In the genomic region with DNA sequence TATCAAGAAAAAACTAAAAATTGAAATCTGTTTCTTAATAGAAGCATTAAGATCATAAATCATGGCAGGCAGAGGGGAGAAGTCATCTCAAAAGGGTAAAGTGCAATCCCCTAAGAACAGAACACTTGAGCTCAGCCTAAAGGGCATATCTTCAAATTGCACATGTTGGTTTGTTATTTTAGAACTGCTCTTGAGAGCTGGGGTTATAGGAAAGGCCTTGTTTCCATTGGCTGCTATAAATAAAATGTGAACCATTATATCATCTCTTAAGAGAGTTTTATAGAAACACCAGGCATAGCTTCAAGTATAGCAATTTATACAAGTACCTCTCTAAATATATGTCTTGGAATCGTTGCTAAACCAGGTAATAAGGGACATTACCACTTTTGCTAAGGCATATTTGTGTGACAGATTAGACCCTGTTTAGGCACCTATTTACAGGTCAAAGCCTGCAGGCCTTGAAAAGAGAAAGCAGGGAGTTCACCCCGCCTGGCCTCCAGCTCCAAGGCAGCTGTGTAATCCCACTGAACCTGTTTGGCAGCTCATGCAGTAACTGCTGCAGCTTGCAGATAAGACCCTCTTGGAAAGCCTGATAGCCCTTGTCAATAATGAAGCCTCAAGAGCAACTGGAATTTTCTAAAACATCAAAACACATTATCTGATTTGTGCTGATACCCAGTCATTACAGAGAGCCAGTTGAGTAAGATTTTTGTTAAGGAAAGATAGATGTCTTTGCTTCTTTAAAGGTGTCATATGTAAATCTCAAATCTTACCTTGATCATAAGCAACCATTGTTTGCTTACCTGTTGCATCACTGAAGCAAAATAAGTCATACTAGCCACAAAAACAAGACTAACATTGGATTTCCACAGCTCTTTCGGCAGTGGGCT, we compare ENCODE assay signal across 11 cellular contexts. TPM values are rescaled to one million over a fixed set of nuclear protein-coding genes. Genes with fewer than 3 reads are reported as not detected.
DNase-seq lines count a peak whose midpoint lies in the region; ATAC-seq, FAIRE-seq and TF ChIP-seq lines count a peak whose summit lies in the region.
"Had no signal": no experiment of that assay in that cellular context is flagged by ENCODE, and none has a peak within 500 bp of the region (broad histone marks: within the 10 kb centered on the region; RNA-seq: fewer than 3 reads in every experiment).

No MANE protein-coding gene starts in this region.

- no peak for DNase-seq in CD8-positive, alpha-beta memory T cell
- DNase-seq in NCI-H1417 treated with DMSO at 0.1 percent for 48 hours (lab: John Stamatoyannopoulos, UW) (peak; percentile 76), K562 (ENCODE audit: extremely low read depth in 1 of 4, low spot score in 3 of 4) (peak; percentile 76 to 93 (median 84)), left lung (peak in 1 of 2 donors; percentile 65), hypothalamus (lab: John Stamatoyannopoulos, UW) (no peak), GM12891 (ENCODE audit: insufficient read length, low spot score) (no peak)
- no peak for DNase-seq in stimulated activated CD4-positive, alpha-beta T cell treated with anti-CD3 and anti-CD28 coated beads, Interleukin-4, amount 100 ng/mL, for 4 hours
- DNase-seq: activated naive CD8-positive, alpha-beta T cell treated with anti-CD3 and anti-CD28 coated beads, Interleukin-2, amount 10 ng/mL, durations not matched to agents 7 days and 5 days had no signal

- peak overlapping the region; percentile 6; the same call in 1 of the 2 replicates for H3K4me2 ChIP-seq in K562 (ENCODE audit: insufficient read depth, low read length)

- H3K36me3 Mint-ChIP-seq in CD8-positive, alpha-beta memory T cell, result no peaks in the 10 kb centered on the region
- H3K36me3 Mint-ChIP-seq: activated naive CD8-positive, alpha-beta T cell treated with anti-CD3 and anti-CD28 coated beads, Interleukin-2, amount 10 ng/mL, durations not matched to agents 7 days and 5 days; stimulated activated memory B cell treated with anti-CD40 and anti-IgM and Interleukin-4, amounts not matched to agents 10 μg/mL and 1 μg/mL and 100 μg/mL, for 72 hours had no signal

- 2% methylated on average over 3 of the region's 3 CpGs for WGBS in K562 (ENCODE audit: insufficient coverage, low coverage, missing lambda C conversion rate)

- H3K9me3 Mint-ChIP-seq in CD8-positive, alpha-beta memory T cell, result no peaks in the 10 kb centered on the region
- H3K9me3 Mint-ChIP-seq: activated naive CD8-positive, alpha-beta T cell treated with anti-CD3 and anti-CD28 coated beads, Interleukin-2, amount 10 ng/mL, durations not matched to agents 7 days and 5 days; stimulated activated memory B cell treated with anti-CD40 and anti-IgM and Interleukin-4, amounts not matched to agents 10 μg/mL and 1 μg/mL and 100 μg/mL, for 72 hours had no signal

- H3K27me3 ChIP-seq in CD8-positive, alpha-beta memory T cell (ENCODE audit: insufficient read depth, low read length, poor library complexity, severe bottlenecking), result no peaks in the 10 kb centered on the region
- no peaks in the 10 kb centered on the region for H3K27me3 ChIP-seq in K562 (ENCODE audit: control insufficient read depth in 2 of 2, insufficient read depth in 2 of 2, low read length in 2 of 2)
- no peaks in the 10 kb centered on the region for H3K27me3 ChIP-seq in left lung

- no peaks in the 10 kb centered on the region for H4K20me1 ChIP-seq in K562 (replicated peaks; ENCODE audit: control insufficient read depth, insufficient read depth, low read length)

- TF ChIP-seq CTCF in K562 (IDR thresholded peaks at IDR 0.05 in 2 of 3, conservative IDR thresholded peaks at IDR 0.05 in 1 of 3; ENCODE audit: insufficient read depth in 2 of 3, low read depth in 1 of 3, low read length in 3 of 3) (no peak), left lung (IDR thresholded peaks at IDR 0.05) (no peak)

- ATAC-seq in K562, result peak; percentile 89
- ATAC-seq in left lung, result peak; percentile 89
- no peak for ATAC-seq in GM18870 (IDR thresholded peaks at IDR 0.05; ENCODE audit: unreplicated experiment)
- ATAC-seq: GM12878; stimulated activated memory B cell treated with anti-CD40 and anti-IgM and Interleukin-4, amounts not matched to agents 10 μg/mL and 1 μg/mL and 100 μg/mL, for 72 hours had no signal

- no peaks in the 10 kb centered on the region for H3K9me1 ChIP-seq in K562 (ENCODE audit: control insufficient read depth, insufficient read depth, low read length)

- H3K4me3 Mint-ChIP-seq in CD8-positive, alpha-beta memory T cell, result no peak overlapping the region
- H3K4me3 Mint-ChIP-seq: activated naive CD8-positive, alpha-beta T cell treated with anti-CD3 and anti-CD28 coated beads, Interleukin-2, amount 10 ng/mL, durations not matched to agents 7 days and 5 days; stimulated activated memory B cell treated with anti-CD40 and anti-IgM and Interleukin-4, amounts not matched to agents 10 μg/mL and 1 μg/mL and 100 μg/mL, for 72 hours had no signal

- H3K4me3 ChIP-seq in CD8-positive, alpha-beta memory T cell (ENCODE audit: low read length), result no peak overlapping the region
- H3K4me3 ChIP-seq in K562 (no peak overlapping the region), left lung (no peak overlapping the region)
- H3K4me3 ChIP-seq: GM12878 had no signal

- H3K79me2 ChIP-seq in K562 (ENCODE audit: control insufficient read depth, insufficient read depth, low read length), result no peaks in the 10 kb centered on the region

- intact Hi-C loops in K562 (cut with micrococcal nuclease) (loop anchor here (1.0 kb wide), 1 partner anchor 24 kb away; the partner anchor contains the start of gene SYDE2), left lung (cut with DNase I) (no loop called here)

- CTCF ChIA-PET in CD8-positive, alpha-beta memory T cell (lab: Charles Lee), result no interaction called here
- CTCF ChIA-PET in K562 (lab: Yijun Ruan, JAX; ENCODE audit: low intra/inter-chr PET ratio), result interaction anchor here (0.6 kb wide), 1 partner anchor 34 kb away, joined by 3 read pairs; no protein-coding TSS in a partner anchor

- no peak overlapping the region for H3K9ac ChIP-seq in K562 (ENCODE audit: insufficient read depth in 1 of 2, low read depth in 2 of 2, low read length in 2 of 2)

- TF ChIP-seq EP300 in K562 (IDR thresholded peaks at IDR 0.05; ENCODE audit: low read length), result peak; percentile 99

- TF ChIP-seq POLR2A in K562 (conservative IDR thresholded peaks at IDR 0.05), result no peak
- no peak for TF ChIP-seq POLR2A in GM12891 (IDR thresholded peaks at IDR 0.05; ENCODE audit: low read depth, low read length)

- POLR2A ChIA-PET in CD8-positive, alpha-beta memory T cell (lab: Charles Lee), result no interaction called here
- POLR2A ChIA-PET in K562 (lab: Yijun Ruan, JAX), result interaction anchor here (0.8 to 3.0 kb wide), 13 partner anchors 8 to 1763 kb away, joined by 3 to 14 read pairs (median 4); partner anchors contain the start of gene SYDE2

- in situ Hi-C loops in K562 (cut with MboI), result no loop called here

- H3K9me3 ChIP-seq in CD8-positive, alpha-beta memory T cell (ENCODE audit: low read length), result no peaks in the 10 kb centered on the region
- H3K9me3 ChIP-seq in K562 (replicated peaks; ENCODE audit: control insufficient read depth, insufficient read depth, low read depth, low read length) (no peaks in the 10 kb centered on the region), left lung (no peaks in the 10 kb centered on the region)

- H2AFZ ChIP-seq in K562 (ENCODE audit: low read depth, low read length), result no peak overlapping the region

- H3K4me1 Mint-ChIP-seq in CD8-positive, alpha-beta memory T cell, result no peaks in the 10 kb centered on the region
- H3K4me1 Mint-ChIP-seq: activated naive CD8-positive, alpha-beta T cell treated with anti-CD3 and anti-CD28 coated beads, Interleukin-2, amount 10 ng/mL, durations not matched to agents 7 days and 5 days; stimulated activated memory B cell treated with anti-CD40 and anti-IgM and Interleukin-4, amounts not matched to agents 10 μg/mL and 1 μg/mL and 100 μg/mL, for 72 hours had no signal

- no peaks in the 10 kb centered on the region for H3K36me3 ChIP-seq in CD8-positive, alpha-beta memory T cell (ENCODE audit: insufficient read depth, low read length)
- H3K36me3 ChIP-seq in K562 (ENCODE audit: control insufficient read depth, insufficient read depth, low read length) (no peaks in the 10 kb centered on the region), left lung (no peaks in the 10 kb centered on the region)

- peak overlapping the region; percentile 49 for H3K27ac ChIP-seq in CD8-positive, alpha-beta memory T cell (ENCODE audit: low read depth, low read length)
- peak overlapping the region; percentile 15 for H3K27ac ChIP-seq in K562 (ENCODE audit: extremely low read depth, low read depth, low read length)
- peak overlapping the region in 1 of 2 donors; percentile 60 for H3K27ac ChIP-seq in left lung

- H3K27me3 Mint-ChIP-seq in CD8-positive, alpha-beta memory T cell, result peaks cover 4 to 12% of the 10 kb centered on the region in 2 donors

- no peak for TF ChIP-seq RAD21 in K562 (CRISPR knock-in tag; conservative IDR thresholded peaks at IDR 0.05 in 1 of 2, IDR thresholded peaks at IDR 0.05 in 1 of 2)

- H3K4me1 ChIP-seq in CD8-positive, alpha-beta memory T cell (ENCODE audit: insufficient read depth, low read length), result no peaks in the 10 kb centered on the region
- H3K4me1 ChIP-seq in K562 (replicated peaks in 1 of 2; ENCODE audit: control insufficient read depth in 2 of 2, insufficient read depth in 2 of 2, low read length in 2 of 2), result peaks cover 23 to 45% of the 10 kb centered on the region in 2 experiments
- peaks cover 10 to 11% of the 10 kb centered on the region in 2 donors for H3K4me1 ChIP-seq in left lung

- H3K27ac Mint-ChIP-seq in CD8-positive, alpha-beta memory T cell, result no peak overlapping the region
- H3K27ac Mint-ChIP-seq: activated naive CD8-positive, alpha-beta T cell treated with anti-CD3 and anti-CD28 coated beads, Interleukin-2, amount 10 ng/mL, durations not matched to agents 7 days and 5 days; stimulated activated memory B cell treated with anti-CD40 and anti-IgM and Interleukin-4, amounts not matched to agents 10 μg/mL and 1 μg/mL and 100 μg/mL, for 72 hours had no signal

- FAIRE-seq in K562 (lab: Jason Lieb, UNC) (peak; percentile 96), GM12891 (lab: Jason Lieb, UNC) (no peak)
- FAIRE-seq: GM12878 had no signal

- BruUV-seq in K562 (replicated peaks; lab: Mats Ljungman, UMichigan), result no TSS peak

RNA-seq across cellular contexts. Expression of gene SYDE2, which starts 24.2 kb away (rescaled TPM):
- total RNA-seq in CD8-positive, alpha-beta memory T cell, result 1 to 10 TPM; 2.8 to 3.3 TPM
- 1.7 TPM for polyA plus RNA-seq in CD8-positive, alpha-beta memory T cell
- 9.4 and 28.8 TPM in 2 replicates for total RNA-seq in K562 (2011; cell fraction: chromatin; rRNA removed; ENCODE audit: low replicate concordance)
- total RNA-seq in K562 (2011; cell fraction: nucleolus; rRNA removed), result 6.0 and 9.7 TPM in 2 replicates
- total RNA-seq in K562 (2011; cell fraction: nucleoplasm; rRNA removed), result 10.6 and 11.6 TPM in 2 replicates
- 4.5 and 5.8 TPM in 2 replicates for total RNA-seq in K562 (2014; rRNA removed)
- 8.6 and 8.7 TPM in 2 replicates for total RNA-seq in K562 (2014; rRNA removed; fragmentation: Illumina TruSeq; extraction: Trizol)
- 7.8 and 8.3 TPM in 2 replicates for total RNA-seq in K562 (2015; rRNA removed; fragmentation: Illumina TruSeq; extraction: Trizol)
- 6.0 and 6.4 TPM in 2 replicates for total RNA-seq in K562 (2021)
- polyA plus RNA-seq in K562 (2011; rRNA removed), result 4.9 and 5.5 TPM in 2 replicates
- 1.4 and 2.3 TPM in 2 replicates for polyA plus RNA-seq in K562 (2011; cell fraction: cytosol; rRNA removed)
- 3.5 and 4.2 TPM in 2 replicates for polyA plus RNA-seq in K562 (2011; cell fraction: nucleus; rRNA removed)
- polyA plus RNA-seq in K562 (2012), result 2.0 and 2.1 TPM in 2 replicates
- 3.3 and 3.9 TPM in 2 replicates for polyA plus RNA-seq in K562 (2014; fragmentation: Illumina TruSeq; extraction: Trizol)
- under 1 TPM; 0.39 to 0.77 TPM for polyA plus RNA-seq in K562 (2014; fragmentation: Nextera tagmentation; extraction: Ambion mirVana)
- polyA plus RNA-seq in K562 (2014; rRNA removed), result 2.3 and 2.6 TPM in 2 replicates
- 22.0 and 27.4 TPM in 2 replicates for polyA minus RNA-seq in K562 (2011; rRNA and poly(A)+ RNA removed)
- polyA minus RNA-seq in K562 (2011; cell fraction: cytosol; rRNA and poly(A)+ RNA removed), result 7.5 and 8.6 TPM in 2 replicates
- 10.0 and 19.5 TPM in 2 replicates for polyA minus RNA-seq in K562 (2011; cell fraction: nucleus; rRNA and poly(A)+ RNA removed)
- 10 to 100 TPM; 12.8 to 18.2 TPM for total RNA-seq in left lung
- polyA plus RNA-seq in GM12891 (2012; ENCODE audit: low read depth, missing spikeins), result 0.37 TPM

RNA-seq across cellular contexts. Expression of gene C1orf52, which starts 34.5 kb away (rescaled TPM):
- 10 to 100 TPM; 27.7 to 29.3 TPM for total RNA-seq in CD8-positive, alpha-beta memory T cell
- 22.1 TPM for polyA plus RNA-seq in CD8-positive, alpha-beta memory T cell
- total RNA-seq in K562 (2011; cell fraction: chromatin; rRNA removed; ENCODE audit: low replicate concordance), result 24.3 and 26.2 TPM in 2 replicates
- total RNA-seq in K562 (2011; cell fraction: nucleolus; rRNA removed), result 10.3 and 16.3 TPM in 2 replicates
- total RNA-seq in K562 (2011; cell fraction: nucleoplasm; rRNA removed), result 15.6 and 17.2 TPM in 2 replicates
- total RNA-seq in K562 (2014; rRNA removed) (36.1 and 58.6 TPM in 2 replicates), K562 (2014; rRNA removed; fragmentation: Illumina TruSeq; extraction: Trizol) (30.1 and 31.6 TPM in 2 replicates), K562 (2015; rRNA removed; fragmentation: Illumina TruSeq; extraction: Trizol) (33.2 and 34.7 TPM in 2 replicates), K562 (2021) (33.0 and 34.8 TPM in 2 replicates), left lung (10 to 100 TPM; 18.0 to 22.1 TPM)
- polyA plus RNA-seq in K562 (2011; rRNA removed) (36.0 and 38.5 TPM in 2 replicates), K562 (2014; fragmentation: Illumina TruSeq; extraction: Trizol) (24.7 and 38.7 TPM in 2 replicates), K562 (2014; fragmentation: Nextera tagmentation; extraction: Ambion mirVana) (10 to 100 TPM; 17.0 to 22.5 TPM), K562 (2014; rRNA removed) (33.5 and 41.7 TPM in 2 replicates)
- 22.8 and 39.6 TPM in 2 replicates for polyA plus RNA-seq in K562 (2011; cell fraction: cytosol; rRNA removed)
- polyA plus RNA-seq in K562 (2011; cell fraction: nucleus; rRNA removed), result 40.2 and 52.5 TPM in 2 replicates
- 32.5 and 34.3 TPM in 2 replicates for polyA plus RNA-seq in K562 (2012)
- 12.1 and 14.3 TPM in 2 replicates for polyA minus RNA-seq in K562 (2011; rRNA and poly(A)+ RNA removed)
- polyA minus RNA-seq in K562 (2011; cell fraction: cytosol; rRNA and poly(A)+ RNA removed), result 19.7 and 21.9 TPM in 2 replicates
- 13.2 and 14.4 TPM in 2 replicates for polyA minus RNA-seq in K562 (2011; cell fraction: nucleus; rRNA and poly(A)+ RNA removed)
- polyA plus RNA-seq in GM12891 (2012; ENCODE audit: low read depth, missing spikeins), result 11.6 TPM

RNA-seq across cellular contexts. Expression of gene BCL10, which starts 51.5 kb away (rescaled TPM):
- 10 to 100 TPM; 21.9 to 27.1 TPM for total RNA-seq in CD8-positive, alpha-beta memory T cell
- polyA plus RNA-seq in CD8-positive, alpha-beta memory T cell, result 21.6 TPM
- 15.5 and 25.6 TPM in 2 replicates for total RNA-seq in K562 (2011; cell fraction: chromatin; rRNA removed; ENCODE audit: low replicate concordance)
- total RNA-seq in K562 (2011; cell fraction: nucleolus; rRNA removed), result 14.5 and 15.4 TPM in 2 replicates
- total RNA-seq in K562 (2011; cell fraction: nucleoplasm; rRNA removed), result 19.9 and 25.6 TPM in 2 replicates
- total RNA-seq in K562 (2014; rRNA removed) (10.0 and 11.1 TPM in 2 replicates), K562 (2014; rRNA removed; fragmentation: Illumina TruSeq; extraction: Trizol) (19.4 and 20.4 TPM in 2 replicates), K562 (2015; rRNA removed; fragmentation: Illumina TruSeq; extraction: Trizol) (16.4 and 18.6 TPM in 2 replicates), K562 (2021) (18.6 and 19.4 TPM in 2 replicates), left lung (10 to 100 TPM; 25.0 to 31.6 TPM)
- polyA plus RNA-seq in K562 (2011; rRNA removed) (6.5 and 8.7 TPM in 2 replicates), K562 (2014; fragmentation: Illumina TruSeq; extraction: Trizol) (11.8 and 14.7 TPM in 2 replicates), K562 (2014; fragmentation: Nextera tagmentation; extraction: Ambion mirVana) (10 to 100 TPM; 10.6 to 12.3 TPM), K562 (2014; rRNA removed) (7.8 and 8.0 TPM in 2 replicates)
- 4.9 and 5.4 TPM in 2 replicates for polyA plus RNA-seq in K562 (2011; cell fraction: cytosol; rRNA removed)
- 4.2 and 4.4 TPM in 2 replicates for polyA plus RNA-seq in K562 (2011; cell fraction: nucleus; rRNA removed)
- 8.6 and 11.1 TPM in 2 replicates for polyA plus RNA-seq in K562 (2012)
- polyA minus RNA-seq in K562 (2011; rRNA and poly(A)+ RNA removed), result 14.0 and 16.5 TPM in 2 replicates
- polyA minus RNA-seq in K562 (2011; cell fraction: cytosol; rRNA and poly(A)+ RNA removed), result 4.9 and 9.2 TPM in 2 replicates
- polyA minus RNA-seq in K562 (2011; cell fraction: nucleus; rRNA and poly(A)+ RNA removed), result 19.5 and 31.8 TPM in 2 replicates
- 10.3 TPM for polyA plus RNA-seq in GM12891 (2012; ENCODE audit: low read depth, missing spikeins)

Comparison
In these comparisons a context has a peak if more than half of its experiments do, and no peak if none do; other contexts are left out.
1. DNase-seq: peak in NCI-H1417 treated with DMSO at 0.1 percent for 48 hours (single experiment) and K562 (4 of 4); none in CD8-positive, alpha-beta memory T cell (0 of 5), hypothalamus (0 of 51), stimulated activated CD4-positive, alpha-beta T cell treated with anti-CD3 and anti-CD28 coated beads, Interleukin-4, amount 100 ng/mL, for 4 hours (0 of 2) and GM12891 (single experiment).